In the genomic region with DNA sequence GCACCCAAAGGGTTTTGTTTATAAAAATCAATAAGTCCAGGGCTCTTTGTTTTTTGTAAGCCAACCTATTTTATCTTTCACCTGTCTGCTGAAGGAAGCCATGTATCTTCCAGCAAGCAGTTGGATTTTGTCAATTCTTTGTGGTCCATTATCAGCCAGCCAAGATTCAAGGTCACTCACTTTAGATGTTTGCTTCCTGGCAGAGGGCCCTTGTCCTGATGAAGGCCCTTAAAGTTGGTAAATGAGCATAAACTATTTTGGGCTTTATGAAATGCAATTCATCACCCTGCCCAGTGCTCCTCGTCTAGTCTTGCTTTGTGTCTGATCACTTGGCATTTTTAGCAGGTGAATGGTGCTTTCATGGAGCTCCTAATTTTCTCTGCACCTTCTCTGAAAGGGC, we compare ENCODE assay signal across 5 cellular contexts.
"Had no signal": no experiment of that assay in that cellular context is flagged by ENCODE, and none has a peak within 500 bp of the region (broad histone marks: within the 10 kb centered on the region; RNA-seq: fewer than 3 reads in every experiment).

No MANE protein-coding gene starts in this region.

- ATAC-seq: GM23338, K562 had no signal

- H3K4me3 ChIP-seq: GM23338, K562 had no signal

- DNase-seq: H9, HCEC 1CT, IMR-90 had no signal
